23 cellular contexts compared by ENCODE assay signal in genomic region chr3:76685858-76686257, GRCh38.
DNase-seq lines count a peak whose midpoint lies in the region; ATAC-seq and TF ChIP-seq lines count a peak whose summit lies in the region.
"Had no signal": no experiment of that assay in that cellular context is flagged by ENCODE, and none has a peak within 500 bp of the region (broad histone marks: within the 10 kb centered on the region; RNA-seq: fewer than 3 reads in every experiment).

No MANE protein-coding gene starts in this region.

- DNase-seq in ACHN = peak; percentile 67
- peak; percentile 23 for DNase-seq in epithelial cell of proximal tubule (ENCODE audit: low read depth)
- DNase-seq in mesenchymal stem cell = no peak
- DNase-seq in esophagus muscularis mucosa (ENCODE audit: extremely low spot score) = no peak
- no peak for DNase-seq in NCI-H2196 (lab: John Stamatoyannopoulos, UW; ENCODE audit: unreplicated experiment)
- DNase-seq in KBM-7 = no peak
- DNase-seq: activated CD8-positive, alpha-beta T cell treated with anti-CD3 and anti-CD28 coated beads, Interleukin-2, amount 10 ng/mL, durations not matched to agents 7 days and 5 days; activated naive CD8-positive, alpha-beta T cell treated with anti-CD3 and anti-CD28 coated beads for 36 hours; activated T-cell treated with anti-CD3 and anti-CD28 coated beads for 4 hours; CD4-positive, CD25-positive, alpha-beta regulatory T cell; central memory CD4-positive, alpha-beta T cell; HCEC 1CT; NCI-H1436; NCI-H2081 treated with DMSO at 0.1 percent for 48 hours; NCI-H774; stimulated activated naive CD4-positive, alpha-beta T cell treated with Interleukin-2 at 50 U/mL for 16 hours had no signal

- no peak overlapping the region for H3K9ac ChIP-seq in HUES6 (ENCODE audit: low read length)
- H3K9ac ChIP-seq in mesenchymal stem cell (ENCODE audit: low read length) = no peak overlapping the region
- H3K9ac ChIP-seq: KMS-11 had no signal

- H3K4me3 ChIP-seq in HUES6 (ENCODE audit: low read depth, low read length) (no peak overlapping the region), epithelial cell of proximal tubule (ENCODE audit: low read depth, low read length) (no peak overlapping the region), mesenchymal stem cell (ENCODE audit: insufficient read depth in 1 of 2, low read depth in 1 of 2, low read length in 2 of 2) (no peak overlapping the region), esophagus muscularis mucosa (no peak overlapping the region)
- H3K4me3 ChIP-seq: ascending aorta had no signal

- H2BK5ac ChIP-seq in mesenchymal stem cell (ENCODE audit: low read depth, low read length, poor library complexity, severe bottlenecking) = no peak overlapping the region

- H3K36me3 ChIP-seq in HUES6 (ENCODE audit: control insufficient read depth, insufficient read depth, low read length) (no peaks in the 10 kb centered on the region), mesenchymal stem cell (ENCODE audit: control insufficient read depth in 1 of 2, insufficient read depth in 2 of 2, low read depth in 1 of 2, low read length in 2 of 2) (no peaks in the 10 kb centered on the region), esophagus muscularis mucosa (no peaks in the 10 kb centered on the region)
- H3K36me3 ChIP-seq: ascending aorta had no signal

- no peak for TF ChIP-seq POLR2A in esophagus muscularis mucosa (IDR thresholded peaks at IDR 0.05; ENCODE audit: low read depth)

- WGBS in mesenchymal stem cell = 42% methylated on average over 2 of the region's 5 CpGs
- 44% methylated on average over 5 of the region's 5 CpGs for WGBS in esophagus muscularis mucosa

- in situ Hi-C loops in ACHN (cut with HindIII; ENCODE audit: low pct_ligation_motif_present, low pct_unique_long_range_greater_than_20kb, low sequenced_read_pairs) = no loop called here
- in situ Hi-C loops in KBM-7 (cut with MboI; ENCODE audit: low pct_unique_long_range_greater_than_20kb, low sequenced_read_pairs) = no loop called here

- ATAC-seq in GM19023 (IDR thresholded peaks at IDR 0.05; ENCODE audit: unreplicated experiment) = no peak
- ATAC-seq: activated CD8-positive, alpha-beta T cell treated with anti-CD3 and anti-CD28 coated beads, Interleukin-2, amount 10 ng/mL, durations not matched to agents 7 days and 5 days; sciatic nerve had no signal

- H3K4ac ChIP-seq in mesenchymal stem cell (ENCODE audit: low read depth in 1 of 2, low read length in 2 of 2) = no peak overlapping the region

- H2BK120ac ChIP-seq in mesenchymal stem cell (ENCODE audit: low read depth, low read length) = no peak overlapping the region

- no peak overlapping the region for H3K14ac ChIP-seq in mesenchymal stem cell (ENCODE audit: low read length in 2 of 2)

- no peaks in the 10 kb centered on the region for H3K9me3 ChIP-seq in HUES6 (ENCODE audit: control insufficient read depth, insufficient read depth, low read depth, low read length)
- peaks cover under 1% of the 10 kb centered on the region for H3K9me3 ChIP-seq in mesenchymal stem cell (ENCODE audit: control insufficient read depth, low read length)
- no peaks in the 10 kb centered on the region for H3K9me3 ChIP-seq in esophagus muscularis mucosa
- H3K9me3 ChIP-seq: ascending aorta had no signal

- H2BK15ac ChIP-seq in mesenchymal stem cell (ENCODE audit: low read depth, poor library complexity, severe bottlenecking) = no peak overlapping the region

- H3K79me1 ChIP-seq in mesenchymal stem cell (replicated peaks; ENCODE audit: low read length, poor library complexity, severe bottlenecking) = no peaks in the 10 kb centered on the region

- TF ChIP-seq CTCF in epithelial cell of proximal tubule (conservative IDR thresholded peaks at IDR 0.05; ENCODE audit: low read depth, low read length) (no peak), esophagus muscularis mucosa (IDR thresholded peaks at IDR 0.05) (no peak)

- intact Hi-C loops in esophagus muscularis mucosa (cut with DNase I) = no loop called here

- H3K4me1 ChIP-seq in HUES6 (ENCODE audit: control insufficient read depth, insufficient read depth, low read length) = peaks cover 18% of the 10 kb centered on the region
- no peaks in the 10 kb centered on the region for H3K4me1 ChIP-seq in mesenchymal stem cell (ENCODE audit: control insufficient read depth, insufficient read depth, low read depth, low read length)
- H3K4me1 ChIP-seq in esophagus muscularis mucosa = no peaks in the 10 kb centered on the region
- H3K4me1 ChIP-seq: ascending aorta had no signal

- no peak overlapping the region for H4K8ac ChIP-seq in mesenchymal stem cell (ENCODE audit: low read length)

- TF ChIP-seq EP300 in esophagus muscularis mucosa (IDR thresholded peaks at IDR 0.05) = no peak

- H2AK5ac ChIP-seq in mesenchymal stem cell (ENCODE audit: low read length, severe bottlenecking) = no peak overlapping the region

- H3K27me3 ChIP-seq in HUES6 (ENCODE audit: control insufficient read depth, insufficient read depth, low read length) (no peaks in the 10 kb centered on the region), mesenchymal stem cell (ENCODE audit: control insufficient read depth in 1 of 2, insufficient read depth in 1 of 2, low read length in 2 of 2) (no peaks in the 10 kb centered on the region), esophagus muscularis mucosa (no peaks in the 10 kb centered on the region)
- H3K27me3 ChIP-seq: ascending aorta had no signal

- no peak overlapping the region for H4K91ac ChIP-seq in mesenchymal stem cell (ENCODE audit: low read length)

- no peak overlapping the region for H3K18ac ChIP-seq in mesenchymal stem cell (ENCODE audit: low read depth in 1 of 2, low read length in 2 of 2)

- H2BK12ac ChIP-seq in mesenchymal stem cell (ENCODE audit: low read length in 2 of 2) = no peak overlapping the region

- H3K23ac ChIP-seq in mesenchymal stem cell (ENCODE audit: low read length in 2 of 2) = no peak overlapping the region

- 0 out of 2 replicates have a peak overlapping the region, but pooled peaks have one; percentile 6 for H3K27ac ChIP-seq in HUES6 (ENCODE audit: low read depth, low read length)
- peak overlapping the region; percentile 32 for H3K27ac ChIP-seq in mesenchymal stem cell (ENCODE audit: low read length, poor library complexity, severe bottlenecking)
- no peak overlapping the region for H3K27ac ChIP-seq in esophagus muscularis mucosa (replicated peaks in 1 of 4)
- H3K27ac ChIP-seq: 22Rv1, ascending aorta, KMS-11, RWPE1 had no signal

- H2AFZ ChIP-seq in mesenchymal stem cell (ENCODE audit: low read depth, low read length) = no peak overlapping the region

- peak overlapping the region; percentile 10 for H3K4me2 ChIP-seq in mesenchymal stem cell (ENCODE audit: low read length, poor library complexity, severe bottlenecking)
- H3K4me2 ChIP-seq: KMS-11 had no signal

Comparison
In these comparisons a context has a peak if more than half of its experiments do, and no peak if none do; other contexts are left out.
1. DNase-seq: peak in ACHN (single experiment) and epithelial cell of proximal tubule (single experiment); none in mesenchymal stem cell (single experiment), esophagus muscularis mucosa (single experiment), NCI-H2196 (single experiment) and KBM-7 (single experiment).
2. H3K27ac ChIP-seq: peak in HUES6 (single experiment) and mesenchymal stem cell (single experiment); none in esophagus muscularis mucosa (0 of 4).